In genomic region chr16:86566601-86566965, GRCh38 we compare ENCODE assay signal across 7 cellular contexts. TPM values are rescaled to one million over a fixed set of nuclear protein-coding genes. Genes with fewer than 3 reads are reported as not detected.
A peak's percentile ranks its signal among the peaks of the same experiment; 100 is the strongest.
DNase-seq lines count a peak whose midpoint lies in the region; ATAC-seq, FAIRE-seq and TF ChIP-seq lines count a peak whose summit lies in the region.

Gene FOXC2 (plus strand): TSS chr16:86566829. CDS start chr16:86567336, 507 bp downstream.

- DNase-seq in HTR-8/SVneo (ENCODE audit: insufficient read length, low spot score) (peak; percentile 88), fibroblast of peridontal ligament (ENCODE audit: extremely low read depth) (peak; percentile 94), neural progenitor cell (ENCODE audit: low spot score) (peak; percentile 95), NCI-H1694 (lab: John Stamatoyannopoulos, UW) (no peak), SW480 (ENCODE audit: low spot score) (no peak)
- DNase-seq in activated T-cell treated with anti-CD3 and anti-CD28 coated beads, Interleukin-2, amount 50 U/mL, for 1 hour = peak; percentile 60

- no peaks in the 10 kb centered on the region for H3K9me3 Mint-ChIP-seq in neural progenitor cell

- no peak within 1 kb of the TSS for H3K27ac ChIP-seq in neural progenitor cell

- no peak within 1 kb of the TSS for H3K27ac Mint-ChIP-seq in neural progenitor cell

- no peaks in the 10 kb centered on the region for H3K9me3 ChIP-seq in neural progenitor cell (ENCODE audit: low read depth)

- peaks cover 27% of the 10 kb centered on the region for H3F3A ChIP-seq in neural progenitor cell (ENCODE audit: low read depth)

- H3K4me1 ChIP-seq in neural progenitor cell = peaks cover 30% of the 10 kb centered on the region

- H3K4me2 ChIP-seq in neural progenitor cell = peak within 1 kb of the TSS; percentile 81

- no peak for FAIRE-seq in HTR-8/SVneo (lab: Jason Lieb, UNC)

- H3K36me3 ChIP-seq in neural progenitor cell = no peaks in the 10 kb centered on the region

- no peak within 1 kb of the TSS for H2AFZ ChIP-seq in neural progenitor cell (replicated peaks)

- peaks cover 66% of the 10 kb centered on the region for H3K27me3 Mint-ChIP-seq in neural progenitor cell (ENCODE audit: insufficient read depth, low read depth)

- peaks cover 86% of the 10 kb centered on the region for H3K27me3 ChIP-seq in neural progenitor cell

- H3K4me3 Mint-ChIP-seq in neural progenitor cell = peak within 1 kb of the TSS; percentile 81

- no peaks in the 10 kb centered on the region for H3K79me2 ChIP-seq in neural progenitor cell (ENCODE audit: low read depth)

- no peak for ATAC-seq in GM18867 (IDR thresholded peaks at IDR 0.05; ENCODE audit: unreplicated experiment)

- TF ChIP-seq CTCF in neural progenitor cell (IDR thresholded peaks at IDR 0.05) = no peak

- no peaks in the 10 kb centered on the region for H3K36me3 Mint-ChIP-seq in neural progenitor cell

- H4K20me1 ChIP-seq in neural progenitor cell (ENCODE audit: low read depth) = peaks cover 56% of the 10 kb centered on the region

- no peak within 1 kb of the TSS for H3K9ac ChIP-seq in neural progenitor cell

- H3K4me1 Mint-ChIP-seq in neural progenitor cell = peaks cover 24% of the 10 kb centered on the region

- H3K4me3 ChIP-seq in neural progenitor cell = peak within 1 kb of the TSS; percentile 55

RNA-seq across cellular contexts. Expression of gene FOXC2, which starts in this region (rescaled TPM):
- total RNA-seq in neural progenitor cell (ENCODE audit: low replicate concordance) = not detected in 2 replicates

Comparison
In these comparisons a context has a peak if more than half of its experiments do, and no peak if none do; other contexts are left out.
1. Peak in DNase-seq, H3K4me3 ChIP-seq and H3K4me2 ChIP-seq in neural progenitor cell; RNA of the gene not detected or under 1 TPM.
2. DNase-seq: peak in HTR-8/SVneo (single experiment), activated T-cell treated with anti-CD3 and anti-CD28 coated beads, Interleukin-2, amount 50 U/mL, for 1 hour (single experiment) and fibroblast of peridontal ligament (single experiment); none in NCI-H1694 (single experiment) and SW480 (single experiment).